In genomic region chr5:65880673-65881072, GRCh38 we compare ENCODE assay signal across 24 cellular contexts. TPM values are rescaled to one million over a fixed set of nuclear protein-coding genes. Genes with fewer than 3 reads are reported as not detected.
DNase-seq lines count a peak whose midpoint lies in the region; ATAC-seq and TF ChIP-seq lines count a peak whose summit lies in the region.
"Had no signal": no experiment of that assay in that cellular context is flagged by ENCODE, and none has a peak within 500 bp of the region (broad histone marks: within the 10 kb centered on the region; RNA-seq: fewer than 3 reads in every experiment).

No MANE protein-coding gene starts in this region.

- no peaks in the 10 kb centered on the region for H3K36me3 Mint-ChIP-seq in nephron (ENCODE audit: low read depth)

- intact Hi-C loops in IMR-90 (cut with micrococcal nuclease) = no loop called here

- peak overlapping the region; percentile 53 to 59; a peak in 1 of 4 replicates for H4K8ac ChIP-seq in IMR-90 (ENCODE audit: low read depth in 2 of 2, low read length in 2 of 2)

- H3K79me1 ChIP-seq in IMR-90 (ENCODE audit: low read depth in 1 of 2, low read length in 2 of 2) = no peaks in the 10 kb centered on the region; a peak in 1 of 4 replicates

- no peak overlapping the region for H3K9ac ChIP-seq in IMR-90 (ENCODE audit: low read depth, low read length)

- H2AK5ac ChIP-seq in IMR-90 (ENCODE audit: low read depth, low read length) = peak overlapping the region; percentile 90; the same call in 1 of the 2 replicates

- H3K56ac ChIP-seq in IMR-90 (ENCODE audit: extremely low read depth, insufficient read depth, low read length) = no peak overlapping the region

- TF ChIP-seq CTCF in IMR-90 (conservative IDR thresholded peaks at IDR 0.05; ENCODE audit: low read depth, low read length) (no peak), brain microvascular endothelial cell (IDR thresholded peaks at IDR 0.05; ENCODE audit: low read depth, low read length, missing control alignments) (no peak), nephron (IDR thresholded peaks at IDR 0.05; ENCODE audit: unreplicated experiment in 3 of 3) (no peak), gastroesophageal sphincter (IDR thresholded peaks at IDR 0.05) (no peak)

- H2BK20ac ChIP-seq in IMR-90 (ENCODE audit: low read depth, low read length) = peak overlapping the region; percentile 85; the same call in 1 of the 2 replicates

- in situ Hi-C loops in IMR-90 (cut with MboI; ENCODE audit: low sequenced_read_pairs) (no loop called here), brain microvascular endothelial cell (cut with HindIII; ENCODE audit: low pct_ligation_motif_present, low sequenced_read_pairs) (no loop called here)

- peaks cover 4% of the 10 kb centered on the region for H3K27me3 Mint-ChIP-seq in nephron (ENCODE audit: low read depth)
- H3K27me3 Mint-ChIP-seq: activated CD8-positive, alpha-beta T cell treated with anti-CD3 and anti-CD28 coated beads for 36 hours; activated naive CD8-positive, alpha-beta T cell treated with anti-CD3 and anti-CD28 coated beads, Interleukin-2, amount 50 U/mL, for 24 hours; effector memory CD8-positive, alpha-beta T cell had no signal

- CTCF ChIA-PET in IMR-90 (lab: Yijun Ruan, JAX) = interaction anchor here (0.6 kb wide), 1 partner anchor 73 kb away, joined by 3 read pairs; no protein-coding TSS in a partner anchor

- no peak overlapping the region for H3K4me3 Mint-ChIP-seq in nephron
- H3K4me3 Mint-ChIP-seq: activated CD8-positive, alpha-beta T cell treated with anti-CD3 and anti-CD28 coated beads for 36 hours; activated naive CD8-positive, alpha-beta T cell treated with anti-CD3 and anti-CD28 coated beads, Interleukin-2, amount 50 U/mL, for 24 hours; effector memory CD8-positive, alpha-beta T cell; memory B cell had no signal

- no TSS peak for BruUV-seq in IMR-90 (replicated peaks; lab: Mats Ljungman, UMichigan)

- H2AK9ac ChIP-seq in IMR-90 (replicated peaks; ENCODE audit: low read depth, low read length, poor library complexity) = no peak overlapping the region

- H3K36me3 ChIP-seq in IMR-90 (ENCODE audit: control insufficient read depth, insufficient read depth, low read length) = no peaks in the 10 kb centered on the region
- H3K36me3 ChIP-seq in brain microvascular endothelial cell (replicated peaks) = no peaks in the 10 kb centered on the region
- no peaks in the 10 kb centered on the region for H3K36me3 ChIP-seq in gastroesophageal sphincter
- H3K36me3 ChIP-seq: esophagus squamous epithelium, spleen had no signal

- TF ChIP-seq POLR2A in IMR-90 (IDR thresholded peaks at IDR 0.05; ENCODE audit: low read depth, low read length) (no peak), gastroesophageal sphincter (IDR thresholded peaks at IDR 0.05) (no peak)

- no peak overlapping the region for H2AFZ ChIP-seq in IMR-90 (replicated peaks; ENCODE audit: low read length, poor library complexity)

- H3K9me3 Mint-ChIP-seq in nephron = peaks cover 15% of the 10 kb centered on the region

- H2BK120ac ChIP-seq in IMR-90 (ENCODE audit: low read depth, low read length) = peak overlapping the region; percentile 47

- peak overlapping the region; percentile 13 for H2BK5ac ChIP-seq in IMR-90 (ENCODE audit: low read depth, low read length, poor library complexity, severe bottlenecking)

- H3K27ac ChIP-seq in IMR-90 (ENCODE audit: insufficient read depth, low read length) (no peak overlapping the region), brain microvascular endothelial cell (no peak overlapping the region), gastroesophageal sphincter (no peak overlapping the region)
- H3K27ac ChIP-seq: body of pancreas, esophagus squamous epithelium, spleen had no signal

- dilution Hi-C loops in IMR-90 (cut with HindIII; ENCODE audit: low sequenced_read_pairs, unreplicated experiment) = no loop called here

- no peaks in the 10 kb centered on the region for H3K27me3 ChIP-seq in IMR-90 (ENCODE audit: control insufficient read depth, insufficient read depth, low read length)
- no peaks in the 10 kb centered on the region for H3K27me3 ChIP-seq in brain microvascular endothelial cell (replicated peaks)
- H3K27me3 ChIP-seq in gastroesophageal sphincter = no peaks in the 10 kb centered on the region
- H3K27me3 ChIP-seq: body of pancreas, esophagus squamous epithelium, spleen had no signal

- no peak overlapping the region for H3K4me2 ChIP-seq in IMR-90 (ENCODE audit: low read depth, low read length)

- peak overlapping the region; percentile 93; the same call in 2 of the 3 replicates for H2BK15ac ChIP-seq in IMR-90 (ENCODE audit: low read depth, low read length)

- no peak overlapping the region for H3K23ac ChIP-seq in IMR-90 (ENCODE audit: low read depth, low read length)

- H4K91ac ChIP-seq in IMR-90 (ENCODE audit: insufficient read depth, low read depth, low read length) = 0 out of 2 replicates have a peak overlapping the region, but pooled peaks have one; percentile 42

- TF ChIP-seq RAD21 in IMR-90 (IDR thresholded peaks at IDR 0.05; ENCODE audit: low read length) = no peak

- TF ChIP-seq EP300 in gastroesophageal sphincter (IDR thresholded peaks at IDR 0.05) = no peak

- peak overlapping the region in 2 of 3 experiments; percentile 58 to 80 for H3K27ac Mint-ChIP-seq in nephron
- H3K27ac Mint-ChIP-seq: activated CD8-positive, alpha-beta T cell treated with anti-CD3 and anti-CD28 coated beads for 36 hours; activated naive CD8-positive, alpha-beta T cell treated with anti-CD3 and anti-CD28 coated beads, Interleukin-2, amount 50 U/mL, for 24 hours; effector memory CD8-positive, alpha-beta T cell; memory B cell had no signal

- H3K4me1 Mint-ChIP-seq in nephron = peaks cover 8% of the 10 kb centered on the region

- peak overlapping the region; percentile 52; the same call in 1 of the 2 replicates for H3K4ac ChIP-seq in IMR-90 (ENCODE audit: low read depth, low read length)

- 20% methylated on average over 1 of the region's 3 CpGs; no CpG with 5 or more reads in 1 of the 2 experiments for WGBS in IMR-90 (ENCODE audit: extremely low coverage in 2 of 2, insufficient read length in 1 of 2), 2 experiments
- WGBS in gastroesophageal sphincter (ENCODE audit: low coverage in 1 of 2), 2 donors = 25 to 32% methylated on average over 3 of the region's 3 CpGs

- peaks cover 3% of the 10 kb centered on the region; the same call in 1 of the 2 replicates for H3K4me1 ChIP-seq in IMR-90 (ENCODE audit: control insufficient read depth, insufficient read depth, low read length)
- H3K4me1 ChIP-seq in gastroesophageal sphincter = no peaks in the 10 kb centered on the region
- H3K4me1 ChIP-seq: body of pancreas, esophagus squamous epithelium, spleen had no signal

- peaks cover 7% of the 10 kb centered on the region for H3K9me1 ChIP-seq in IMR-90 (ENCODE audit: insufficient read depth, low read length)

- no peak overlapping the region for H3K4me3 ChIP-seq in IMR-90 (ENCODE audit: insufficient read depth, low read depth, low read length)
- H3K4me3 ChIP-seq in brain microvascular endothelial cell (ENCODE audit: low read depth, low read length) = no peak overlapping the region
- H3K4me3 ChIP-seq in gastroesophageal sphincter = no peak overlapping the region
- H3K4me3 ChIP-seq: body of pancreas, esophagus squamous epithelium, GM12878, spleen had no signal

- H4K20me1 ChIP-seq in IMR-90 (ENCODE audit: insufficient read depth, low read length) = no peaks in the 10 kb centered on the region

- DNase-seq in IMR-90 (no peak), NCI-H446 treated with DMSO at 0.1 percent for 48 hours (lab: John Stamatoyannopoulos, UW) (peak; percentile 28), brain microvascular endothelial cell (peak; percentile 23)
- no peak for DNase-seq in stimulated activated CD4-positive, alpha-beta T cell treated with anti-CD3 and anti-CD28 coated beads, Interleukin-4, amount 100 ng/mL, for 4 hours
- DNase-seq: activated CD8-positive, alpha-beta T cell treated with anti-CD3 and anti-CD28 coated beads for 36 hours; activated gamma-delta T cell; activated naive CD8-positive, alpha-beta T cell treated with anti-CD3 and anti-CD28 coated beads, Interleukin-2, amount 50 U/mL, for 24 hours; DND-41; effector memory CD8-positive, alpha-beta T cell; esophagus squamous epithelium; left cardiac atrium; NCI-H1436; NCI-H2227 treated with DMSO at 0.1 percent for 48 hours; spleen; stimulated activated CD4-positive, alpha-beta T cell treated with anti-CD3 and anti-CD28 coated beads, Interleukin-4, amount 100 ng/mL, for 1 hour; stimulated activated naive CD8-positive, alpha-beta T cell treated with anti-CD3 and anti-CD28 coated beads, Interleukin-15, Interleukin-2, amounts not matched to agents 100 U/mL and 50 U/mL, for 24 hours; T-helper 9 cell had no signal

- peak overlapping the region; percentile 82; the same call in 1 of the 2 replicates for H4K5ac ChIP-seq in IMR-90 (ENCODE audit: low read depth, low read length)

- peak overlapping the region; percentile 93; the same call in 1 of the 2 replicates for H3K18ac ChIP-seq in IMR-90 (ENCODE audit: low read depth, low read length)

- peak overlapping the region; percentile 61; the same call in 1 of the 2 replicates for H3K14ac ChIP-seq in IMR-90 (replicated peaks; ENCODE audit: low read depth, low read length)

- no peak for ATAC-seq in IMR-90 (ENCODE audit: low read depth)
- no peak for ATAC-seq in GM19455 (IDR thresholded peaks at IDR 0.05; ENCODE audit: unreplicated experiment)
- ATAC-seq in gastroesophageal sphincter = no peak
- ATAC-seq: activated CD4-positive, CD25-positive, alpha-beta regulatory T cell treated with anti-CD3 and anti-CD28 coated beads, Interleukin-2, amount 50 U/mL, for 24 hours; activated CD8-positive, alpha-beta T cell treated with anti-CD3 and anti-CD28 coated beads for 36 hours; activated naive CD8-positive, alpha-beta T cell treated with anti-CD3 and anti-CD28 coated beads, Interleukin-2, amount 50 U/mL, for 24 hours; body of pancreas; effector memory CD8-positive, alpha-beta T cell; GM12878; left cardiac atrium; stimulated activated naive CD8-positive, alpha-beta T cell treated with anti-CD3 and anti-CD28 coated beads, Interleukin-15, Interleukin-2, amounts not matched to agents 100 U/mL and 50 U/mL, for 24 hours had no signal

- H3K9me3 ChIP-seq in IMR-90 (ENCODE audit: control insufficient read depth, insufficient read depth, low read length) (peaks cover 10% of the 10 kb centered on the region), gastroesophageal sphincter (peaks cover 0 to 8% (median 0%) of the 10 kb centered on the region in 3 donors)
- H3K9me3 ChIP-seq: body of pancreas had no signal

- POLR2A ChIA-PET in IMR-90 (lab: Charles Lee; ENCODE audit: unreplicated experiment) = no interaction called here

RNA-seq across cellular contexts. Expression of gene ERBIN, which starts 45.7 kb away (rescaled TPM):
- total RNA-seq in IMR-90 (2012; rRNA removed) (70.1 and 107 TPM in 2 replicates), gastroesophageal sphincter (10 to 100 TPM; 54.4 to 71.6 (median 62.7) TPM)
- 23.5 and 25.8 TPM in 2 replicates for polyA plus RNA-seq in IMR-90 (2012; rRNA removed)
- polyA plus RNA-seq in IMR-90 (2012; cell fraction: cytosol; rRNA removed) = 2.3 and 2.5 TPM in 2 replicates
- 2.7 and 29.1 TPM in 2 replicates for polyA plus RNA-seq in IMR-90 (2012; cell fraction: nucleus; rRNA removed; ENCODE audit: low replicate concordance)

Comparison
In these comparisons a context has a peak if more than half of its experiments do, and no peak if none do; other contexts are left out.
1. DNase-seq: peak in NCI-H446 treated with DMSO at 0.1 percent for 48 hours (single experiment) and brain microvascular endothelial cell (single experiment); none in IMR-90 (single experiment) and stimulated activated CD4-positive, alpha-beta T cell treated with anti-CD3 and anti-CD28 coated beads, Interleukin-4, amount 100 ng/mL, for 4 hours (0 of 2).